In genomic region chr13:43113603-43114002, GRCh38 we compare ENCODE assay signal across 14 cellular contexts.
"Had no signal": no experiment of that assay in that cellular context is flagged by ENCODE, and none has a peak within 500 bp of the region (broad histone marks: within the 10 kb centered on the region; RNA-seq: fewer than 3 reads in every experiment).

No MANE protein-coding gene starts in this region.

- H3K27ac Mint-ChIP-seq: activated naive CD8-positive, alpha-beta T cell treated with anti-CD3 and anti-CD28 coated beads for 36 hours; activated T-helper 1 cell treated with anti-CD3 and anti-CD28 coated beads, Interleukin-12 subunit alpha, Interleukin-12 subunit beta, Interleukin-2, Interleukin-4 antibody, amounts not matched to agents 30 ng/mL and 10 ng/mL and 1 ng/mL, durations not matched to agents 14 hours and 24 hours and 36 hours; effector memory CD8-positive, alpha-beta T cell; stimulated activated naive CD8-positive, alpha-beta T cell treated with anti-CD3 and anti-CD28 coated beads, Interleukin-15, Interleukin-2, amounts not matched to agents 100 ng/mL and 50 ng/mL, for 24 hours; type B pancreatic cell had no signal

- H3K9me3 ChIP-seq: prostate gland, suprapubic skin had no signal

- H3K9me3 Mint-ChIP-seq: activated naive CD8-positive, alpha-beta T cell treated with anti-CD3 and anti-CD28 coated beads for 36 hours; activated T-helper 1 cell treated with anti-CD3 and anti-CD28 coated beads, Interleukin-12 subunit alpha, Interleukin-12 subunit beta, Interleukin-2, Interleukin-4 antibody, amounts not matched to agents 30 ng/mL and 10 ng/mL and 1 ng/mL, durations not matched to agents 14 hours and 24 hours and 36 hours; effector memory CD8-positive, alpha-beta T cell; nephron; stimulated activated naive CD8-positive, alpha-beta T cell treated with anti-CD3 and anti-CD28 coated beads, Interleukin-15, Interleukin-2, amounts not matched to agents 100 ng/mL and 50 ng/mL, for 24 hours; type B pancreatic cell had no signal

- ATAC-seq: activated CD4-positive, CD25-positive, alpha-beta regulatory T cell treated with anti-CD3 and anti-CD28 coated beads, Interleukin-2, amount 50 U/mL, for 24 hours; effector memory CD8-positive, alpha-beta T cell; left lobe of liver had no signal

- H3K36me3 Mint-ChIP-seq: activated naive CD8-positive, alpha-beta T cell treated with anti-CD3 and anti-CD28 coated beads for 36 hours; type B pancreatic cell had no signal

- H3K4me1 Mint-ChIP-seq: activated naive CD8-positive, alpha-beta T cell treated with anti-CD3 and anti-CD28 coated beads for 36 hours had no signal

- H3K4me3 ChIP-seq: prostate gland, suprapubic skin had no signal

- H3K4me3 Mint-ChIP-seq: activated naive CD8-positive, alpha-beta T cell treated with anti-CD3 and anti-CD28 coated beads for 36 hours; activated T-helper 1 cell treated with anti-CD3 and anti-CD28 coated beads, Interleukin-12 subunit alpha, Interleukin-12 subunit beta, Interleukin-2, Interleukin-4 antibody, amounts not matched to agents 30 ng/mL and 10 ng/mL and 1 ng/mL, durations not matched to agents 14 hours and 24 hours and 36 hours; effector memory CD8-positive, alpha-beta T cell; nephron; stimulated activated naive CD8-positive, alpha-beta T cell treated with anti-CD3 and anti-CD28 coated beads, Interleukin-15, Interleukin-2, amounts not matched to agents 100 ng/mL and 50 ng/mL, for 24 hours; type B pancreatic cell had no signal

- H3K27me3 ChIP-seq: suprapubic skin had no signal

- FAIRE-seq: keratinocyte had no signal

- H3K36me3 ChIP-seq: prostate gland, suprapubic skin had no signal

- DNase-seq: activated CD4-positive, alpha-beta T cell treated with anti-CD3 and anti-CD28 coated beads, Interleukin-2, amount 50 U/mL, for 1 hour; activated naive CD8-positive, alpha-beta T cell treated with anti-CD3 and anti-CD28 coated beads for 36 hours; dermis blood vessel endothelial cell; effector memory CD8-positive, alpha-beta T cell; right cardiac atrium had no signal

- H3K4me1 ChIP-seq: prostate gland, suprapubic skin had no signal

- H3K27me3 Mint-ChIP-seq: activated naive CD8-positive, alpha-beta T cell treated with anti-CD3 and anti-CD28 coated beads for 36 hours; stimulated activated naive CD8-positive, alpha-beta T cell treated with anti-CD3 and anti-CD28 coated beads, Interleukin-15, Interleukin-2, amounts not matched to agents 100 ng/mL and 50 ng/mL, for 24 hours; type B pancreatic cell had no signal

- H3K27ac ChIP-seq: prostate gland, suprapubic skin had no signal
